Comparison of ENCODE assay signal across 16 cellular contexts in the genomic region with DNA sequence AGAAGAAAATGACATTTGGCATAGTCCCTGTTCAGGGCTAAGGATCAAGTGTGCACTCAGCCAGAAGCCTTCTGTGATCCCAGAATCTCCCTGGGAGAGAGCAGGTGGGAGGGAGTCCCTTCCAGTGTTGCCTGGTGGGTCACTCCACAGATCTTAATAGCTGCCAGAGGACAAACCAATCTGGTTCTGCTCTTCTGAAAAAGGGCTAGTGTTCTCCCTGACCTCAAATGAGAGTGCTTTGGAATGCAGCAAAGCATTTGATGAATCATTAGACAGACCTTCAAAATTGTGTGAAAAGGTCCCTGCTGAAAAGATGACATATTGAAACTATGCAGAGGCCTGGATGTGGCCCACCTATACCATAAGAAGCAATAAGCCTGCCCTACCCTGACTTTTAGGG.
DNase-seq lines count a peak whose midpoint lies in the region; ATAC-seq, FAIRE-seq and TF ChIP-seq lines count a peak whose summit lies in the region.
"Had no signal": no experiment of that assay in that cellular context is flagged by ENCODE, and none has a peak within 500 bp of the region (broad histone marks: within the 10 kb centered on the region; RNA-seq: fewer than 3 reads in every experiment).

No MANE protein-coding gene starts in this region.

- peaks cover 5% of the 10 kb centered on the region; the same call in 1 of the 2 replicates for H3K4me1 ChIP-seq in HepG2 (ENCODE audit: insufficient read depth, low read length)
- H3K4me1 ChIP-seq in right lobe of liver = no peaks in the 10 kb centered on the region

- TF ChIP-seq CTCF in HepG2 (CRISPR knock-in tag; IDR thresholded peaks at IDR 0.05) (no peak), right lobe of liver (IDR thresholded peaks at IDR 0.05) (no peak)

- POLR2A ChIA-PET in HepG2 (lab: Yijun Ruan, JAX) = no interaction called here

- TF ChIP-seq EP300 in HepG2 (IDR thresholded peaks at IDR 0.05; ENCODE audit: low read depth in 2 of 2, low read length in 2 of 2) (no peak), HepG2 (CRISPR knock-in tag; IDR thresholded peaks at IDR 0.05; ENCODE audit: borderline replicate concordance) (no peak)

- H3K27me3 ChIP-seq in HepG2 (ENCODE audit: control insufficient read depth in 1 of 2, insufficient read depth in 2 of 2, low read length in 2 of 2) (no peaks in the 10 kb centered on the region), right lobe of liver (no peaks in the 10 kb centered on the region)

- H3K79me2 ChIP-seq in HepG2 (ENCODE audit: insufficient read depth, low read length) = no peaks in the 10 kb centered on the region

- DNase-seq in HepG2 (ENCODE audit: low spot score) (peak; percentile 14), right lobe of liver (no peak), anterior cingulate cortex (lab: John Stamatoyannopoulos, UW) (peak in 36 of 58 donors; percentile 1 to 74 (median 37)), iris pigment epithelial cell (ENCODE audit: low read depth) (peak; percentile 49), urothelium cell line (ENCODE audit: low spot score) (peak; percentile 67), cardiac septum (ENCODE audit: low spot score) (no peak)
- no peak for DNase-seq in effector CD4-positive, alpha-beta T cell
- no peak for DNase-seq in activated CD4-positive, CD25-positive, alpha-beta regulatory T cell (lab: John Stamatoyannopoulos, UW)
- DNase-seq: activated CD4-positive, alpha-beta T cell treated with anti-CD3 and anti-CD28 coated beads for 36 hours; DND-41; effector memory CD4-positive, alpha-beta T cell; Kasumi-1; naive B cell; NCI-H2227 treated with DMSO at 0.1 percent for 48 hours; SHP77 had no signal

- H3K4me2 ChIP-seq in HepG2 (ENCODE audit: low read depth, low read length) = no peak overlapping the region

- no peaks in the 10 kb centered on the region for H3K36me3 ChIP-seq in HepG2 (replicated peaks in 1 of 2; ENCODE audit: control insufficient read depth in 1 of 2, insufficient read depth in 2 of 2, low read length in 2 of 2)
- H3K36me3 ChIP-seq in right lobe of liver = no peaks in the 10 kb centered on the region

- H4K20me1 ChIP-seq in HepG2 (ENCODE audit: insufficient read depth, low read length) = no peaks in the 10 kb centered on the region

- H2AFZ ChIP-seq in HepG2 (ENCODE audit: low read length) = no peak overlapping the region

- TF ChIP-seq POLR2A in HepG2 (IDR thresholded peaks at IDR 0.05; ENCODE audit: insufficient read depth in 1 of 2, low read depth in 2 of 2, low read length in 2 of 2) (no peak), right lobe of liver (IDR thresholded peaks at IDR 0.05) (no peak)

- peak; percentile 47; the same call in 2 of the 3 replicates for ATAC-seq in HepG2
- no peak for ATAC-seq in right lobe of liver
- ATAC-seq: activated CD4-positive, alpha-beta T cell treated with anti-CD3 and anti-CD28 coated beads for 36 hours; stimulated activated memory B cell treated with anti-CD40 and anti-IgM and Interleukin-4, amounts not matched to agents 10 μg/mL and 1 μg/mL and 100 μg/mL, for 72 hours had no signal

- FAIRE-seq in HepG2 (lab: Jason Lieb, UNC) = no peak
- FAIRE-seq in urothelium cell line (lab: Jason Lieb, UNC) = no peak

- H3K4me3 ChIP-seq in HepG2 (replicated peaks in 1 of 3; ENCODE audit: insufficient read depth in 1 of 3, low read depth in 2 of 3, low read length in 3 of 3) (no peak overlapping the region), right lobe of liver (no peak overlapping the region)

- in situ Hi-C loops in HepG2 (cut with HindIII; ENCODE audit: extremely low pct_ligation_motif_present, low pct_unique_long_range_greater_than_20kb) = no loop called here

- intact Hi-C loops in HepG2 (cut with micrococcal nuclease; ENCODE audit: unreplicated experiment) (no loop called here), right lobe of liver (cut with DNase I) (no loop called here), cardiac septum (cut with DNase I) (no loop called here)

- no peak for TF ChIP-seq RAD21 in HepG2 (CRISPR knock-in tag; IDR thresholded peaks at IDR 0.05)

- H3K9ac ChIP-seq in HepG2 (ENCODE audit: insufficient read depth, low read depth, low read length) = no peak overlapping the region

- no peak overlapping the region for H3K27ac ChIP-seq in HepG2 (ENCODE audit: extremely low read length, insufficient read depth, low read length)
- no peak overlapping the region for H3K27ac ChIP-seq in right lobe of liver

- no peaks in the 10 kb centered on the region for H3K9me3 ChIP-seq in HepG2 (ENCODE audit: low read length)
- H3K9me3 ChIP-seq in right lobe of liver = no peaks in the 10 kb centered on the region

- CTCF ChIA-PET in HepG2 (lab: Yijun Ruan, JAX; ENCODE audit: low intra/inter-chr PET ratio, low total read pairs) = no interaction called here

- BruUV-seq in HepG2 (replicated peaks; lab: Mats Ljungman, UMichigan) = no TSS peak

TF ChIP-seq in HepG2, 621 proteins besides CTCF, POLR2A, EP300 and RAD21:
- TF ChIP-seq ZBTB20 (CRISPR knock-in tag; IDR thresholded peaks at IDR 0.05; ENCODE audit: borderline replicate concordance, low read depth) = no peak
- 0 out of 2 replicates have a peak, but pooled peaks have one; percentile 16 for TF ChIP-seq FOSL2 (CRISPR knock-in tag; IDR thresholded peaks at IDR 0.05)

Comparison
In these comparisons a context has a peak if more than half of its experiments do, and no peak if none do; other contexts are left out.
1. DNase-seq: peak in HepG2 (single experiment), anterior cingulate cortex (36 of 58), iris pigment epithelial cell (single experiment) and urothelium cell line (single experiment); none in right lobe of liver (0 of 3), effector CD4-positive, alpha-beta T cell (single experiment), activated CD4-positive, CD25-positive, alpha-beta regulatory T cell (0 of 4) and cardiac septum (single experiment).